In genomic region chr2:175167076-175167791, GRCh38 we compare ENCODE assay signal across 8 cellular contexts. TPM values are rescaled to one million over a fixed set of nuclear protein-coding genes. Genes with fewer than 3 reads are reported as not detected.
A peak's percentile ranks its signal among the peaks of the same experiment; 100 is the strongest.
DNase-seq lines count a peak whose midpoint lies in the region; ATAC-seq, FAIRE-seq and TF ChIP-seq lines count a peak whose summit lies in the region.

No MANE protein-coding gene starts in this region.

- ATAC-seq in GM19397 (IDR thresholded peaks at IDR 0.05; ENCODE audit: unreplicated experiment): peak; percentile 0

- no peak for TF ChIP-seq POLR2A in endothelial cell of umbilical vein (IDR thresholded peaks at IDR 0.05; ENCODE audit: low read depth, low read length)

- dilution Hi-C loops in endothelial cell of umbilical vein (cut with MboI; ENCODE audit: extremely low pct_ligation_motif_present, low sequenced_read_pairs): no loop called here

- intact Hi-C loops in endothelial cell of umbilical vein (cut with micrococcal nuclease): loop anchor here (5.0 to 10.0 kb wide), 2 partner anchors 402 to 680 kb away; partner anchors contain the start of genes CHRNA1 and GPR155

- no peaks in the 10 kb centered on the region for H3K9me1 ChIP-seq in endothelial cell of umbilical vein (replicated peaks; ENCODE audit: control insufficient read depth, extremely low read depth, insufficient read depth, low read length)

- peak overlapping the region; percentile 86 to 99 (median 90) for H3K4me3 ChIP-seq in endothelial cell of umbilical vein (replicated peaks in 1 of 3; ENCODE audit: insufficient read depth in 1 of 3, low read depth in 1 of 3, low read length in 3 of 3)

- no peaks in the 10 kb centered on the region for H3K9me3 Mint-ChIP-seq in T-helper 2 cell treated with Interferon-gamma antibody and Interleukin-4, amounts not matched to agents 5 μg/mL and 100 μg/mL, for 36 hours

- TSS peak; percentile 51 for BruUV-seq in endothelial cell of umbilical vein (replicated peaks; lab: Mats Ljungman, UMichigan)

- H3K36me3 Mint-ChIP-seq in T-helper 2 cell treated with Interferon-gamma antibody and Interleukin-4, amounts not matched to agents 5 μg/mL and 100 μg/mL, for 36 hours (ENCODE audit: low read depth): peaks cover 21% of the 10 kb centered on the region

- no peaks in the 10 kb centered on the region for H3K36me3 ChIP-seq in endothelial cell of umbilical vein (ENCODE audit: control insufficient read depth in 2 of 2, extremely low read depth in 1 of 2, insufficient read depth in 2 of 2, low read length in 2 of 2)

- H2AFZ ChIP-seq in endothelial cell of umbilical vein (ENCODE audit: low read depth, low read length): peak overlapping the region; percentile 98

- H3K27ac ChIP-seq in endothelial cell of umbilical vein (ENCODE audit: insufficient read depth, low read depth, low read length): peak overlapping the region; percentile 93

- H3K4me3 Mint-ChIP-seq in T-helper 2 cell treated with Interferon-gamma antibody and Interleukin-4, amounts not matched to agents 5 μg/mL and 100 μg/mL, for 36 hours: peak overlapping the region; percentile 100

- peaks cover 8% of the 10 kb centered on the region for H4K20me1 ChIP-seq in endothelial cell of umbilical vein (replicated peaks; ENCODE audit: control insufficient read depth, extremely low read depth, insufficient read depth, low read length)

- peaks cover 49% of the 10 kb centered on the region for H3K4me1 Mint-ChIP-seq in T-helper 2 cell treated with Interferon-gamma antibody and Interleukin-4, amounts not matched to agents 5 μg/mL and 100 μg/mL, for 36 hours (ENCODE audit: low read depth)

- peaks cover 11% of the 10 kb centered on the region for H3K4me1 ChIP-seq in endothelial cell of umbilical vein (ENCODE audit: control insufficient read depth, extremely low read depth, insufficient read depth, low read length)

- DNase-seq in COLO668 (lab: John Stamatoyannopoulos, UW; ENCODE audit: unreplicated experiment): peak; percentile 31
- DNase-seq in HuH-7.5 (ENCODE audit: low spot score): peak; percentile 23
- peak; percentile 15 for DNase-seq in T-helper 2 cell treated with Interferon-gamma antibody and Interleukin-4, amounts not matched to agents 5 μg/mL and 100 μg/mL, for 36 hours (ENCODE audit: low spot score)
- DNase-seq in endothelial cell of umbilical vein (ENCODE audit: low read depth, low spot score): peak; percentile 61
- DNase-seq in myocyte (ENCODE audit: low read depth): peak; percentile 62
- DNase-seq in AML-193 (lab: John Stamatoyannopoulos, UW): no peak
- DNase-seq in GDM1 (lab: John Stamatoyannopoulos, UW): no peak

- peaks cover 54% of the 10 kb centered on the region for H3K79me2 ChIP-seq in endothelial cell of umbilical vein (ENCODE audit: control insufficient read depth, insufficient read depth, low read length)

- no peaks in the 10 kb centered on the region for H3K27me3 ChIP-seq in endothelial cell of umbilical vein (ENCODE audit: control insufficient read depth in 2 of 2, insufficient read depth in 2 of 2, low read length in 2 of 2)

- H3K27me3 Mint-ChIP-seq in T-helper 2 cell treated with Interferon-gamma antibody and Interleukin-4, amounts not matched to agents 5 μg/mL and 100 μg/mL, for 36 hours (ENCODE audit: low read depth): no peaks in the 10 kb centered on the region

- peak overlapping the region; percentile 99 for H3K9ac ChIP-seq in endothelial cell of umbilical vein (replicated peaks; ENCODE audit: extremely low read depth, insufficient read depth, low read length)

- POLR2A ChIA-PET in endothelial cell of umbilical vein (lab: Charles Lee): interaction anchor here (1.3 kb wide), 1 partner anchor 11 kb away, joined by 4 read pairs; no protein-coding TSS in a partner anchor

- CTCF ChIA-PET in endothelial cell of umbilical vein (lab: Charles Lee): interaction anchor here (1.2 to 1.8 kb wide), 3 partner anchors 12 to 930 kb away, joined by 3 to 5 read pairs (median 3); no protein-coding TSS in a partner anchor

- H3K9me3 ChIP-seq in endothelial cell of umbilical vein (replicated peaks; ENCODE audit: control insufficient read depth, insufficient read depth, low read length): no peaks in the 10 kb centered on the region

- peak; percentile 31 for FAIRE-seq in endothelial cell of umbilical vein (lab: Jason Lieb, UNC)

- H3K4me2 ChIP-seq in endothelial cell of umbilical vein (ENCODE audit: insufficient read depth, low read length): peak overlapping the region; percentile 100

- H3K27ac Mint-ChIP-seq in T-helper 2 cell treated with Interferon-gamma antibody and Interleukin-4, amounts not matched to agents 5 μg/mL and 100 μg/mL, for 36 hours: peak overlapping the region; percentile 96

- TF ChIP-seq CTCF in endothelial cell of umbilical vein (IDR thresholded peaks at IDR 0.05; ENCODE audit: extremely low read depth in 1 of 2, insufficient read depth in 1 of 2, low read depth in 1 of 2, low read length in 2 of 2): no peak

TF ChIP-seq in endothelial cell of umbilical vein, 7 proteins besides CTCF, POLR2A, EP300 and RAD21:
- peak; percentile 37 for TF ChIP-seq POLR2AphosphoS5 (IDR thresholded peaks at IDR 0.05; ENCODE audit: insufficient read depth, low read depth, low read length)
- no peak for TF ChIP-seq JUN (IDR thresholded peaks at IDR 0.05; ENCODE audit: borderline replicate concordance, insufficient read depth, insufficient read length, low read depth)
TF ChIP-seq in endothelial cell of umbilical vein: peak in this region for 1.

RNA-seq across cellular contexts. Expression of gene ATF2, which starts 0.8 kb away (rescaled TPM):
- total RNA-seq in endothelial cell of umbilical vein (55.9 and 57.1 TPM in 2 replicates), myocyte (42.2 and 51.6 TPM in 2 replicates)
- polyA plus RNA-seq in endothelial cell of umbilical vein: 36.3 and 39.5 TPM in 2 replicates
- 34.3 and 38.5 TPM in 2 replicates for polyA plus RNA-seq in endothelial cell of umbilical vein (2011; cell fraction: cytosol; rRNA removed)
- polyA plus RNA-seq in endothelial cell of umbilical vein (2011; cell fraction: nucleus; rRNA removed): 64.9 and 72.6 TPM in 2 replicates
- 27.6 and 28.1 TPM in 2 replicates for polyA plus RNA-seq in endothelial cell of umbilical vein (2012)
- 152 and 154 TPM in 2 replicates for polyA minus RNA-seq in endothelial cell of umbilical vein
- 37.8 TPM for polyA minus RNA-seq in endothelial cell of umbilical vein (2011; cell fraction: cytosol; rRNA and poly(A)+ RNA removed)
- polyA minus RNA-seq in endothelial cell of umbilical vein (2011; cell fraction: nucleus; rRNA and poly(A)+ RNA removed): 175 and 245 TPM in 2 replicates
- polyA plus RNA-seq in myocyte (2012): 21.7 TPM

RNA-seq across cellular contexts. Expression of gene ATP5MC3, which starts 14.3 kb away (rescaled TPM):
- total RNA-seq in endothelial cell of umbilical vein: 201 and 233 TPM in 2 replicates
- polyA plus RNA-seq in endothelial cell of umbilical vein: 412 and 452 TPM in 2 replicates
- 328 and 355 TPM in 2 replicates for polyA plus RNA-seq in endothelial cell of umbilical vein (2011; cell fraction: cytosol; rRNA removed)
- polyA plus RNA-seq in endothelial cell of umbilical vein (2011; cell fraction: nucleus; rRNA removed): 122 and 144 TPM in 2 replicates
- polyA plus RNA-seq in endothelial cell of umbilical vein (2012): 338 and 361 TPM in 2 replicates
- 158 and 176 TPM in 2 replicates for polyA minus RNA-seq in endothelial cell of umbilical vein
- polyA minus RNA-seq in endothelial cell of umbilical vein (2011; cell fraction: cytosol; rRNA and poly(A)+ RNA removed): 84.1 TPM
- polyA minus RNA-seq in endothelial cell of umbilical vein (2011; cell fraction: nucleus; rRNA and poly(A)+ RNA removed): 28.9 and 38.1 TPM in 2 replicates
- total RNA-seq in myocyte: 196 and 252 TPM in 2 replicates
- polyA plus RNA-seq in myocyte (2012): 345 TPM

Comparison
In these comparisons a context has a peak if more than half of its experiments do, and no peak if none do; other contexts are left out.
1. DNase-seq: peak in COLO668 (single experiment), HuH-7.5 (single experiment), T-helper 2 cell treated with Interferon-gamma antibody and Interleukin-4, amounts not matched to agents 5 μg/mL and 100 μg/mL, for 36 hours (single experiment), endothelial cell of umbilical vein (single experiment) and myocyte (single experiment); none in AML-193 (0 of 2) and GDM1 (single experiment).